ENCODE assay signal across 19 cellular contexts in the genomic region with DNA sequence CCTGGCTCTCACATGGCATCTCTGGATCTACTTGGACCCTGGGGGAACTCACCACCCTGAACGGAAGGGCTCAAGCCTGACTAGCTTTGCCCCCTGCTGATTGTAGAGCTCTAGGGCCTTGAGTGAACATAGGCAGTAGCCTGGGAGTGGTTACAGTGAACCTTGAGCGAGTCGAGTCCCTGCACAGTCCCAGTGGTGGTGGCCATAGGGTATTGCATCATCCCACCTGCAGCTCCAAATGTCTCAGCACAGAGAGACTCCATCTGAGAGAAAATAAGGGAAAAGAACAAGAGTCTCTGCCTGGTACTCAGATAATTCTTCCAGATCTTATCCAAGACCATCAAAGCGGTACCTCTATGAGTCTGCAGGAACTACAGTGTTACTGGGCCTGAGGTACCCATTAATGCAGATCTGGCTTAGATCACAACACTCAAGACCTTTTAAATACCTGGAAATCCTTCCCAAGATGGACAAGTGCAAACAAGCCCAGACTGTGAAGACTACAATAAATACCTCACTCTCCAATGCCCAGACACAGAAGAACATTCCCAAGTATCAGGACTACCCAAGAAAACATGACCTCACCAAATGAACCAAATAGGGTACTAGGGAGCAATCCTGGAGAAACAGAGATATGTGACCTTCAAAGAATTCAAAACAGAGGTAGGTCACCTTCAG.
"Had no signal": no experiment of that assay in that cellular context is flagged by ENCODE, and none has a peak within 500 bp of the region (broad histone marks: within the 10 kb centered on the region; RNA-seq: fewer than 3 reads in every experiment).

No MANE protein-coding gene starts in this region.

- ATAC-seq: effector memory CD8-positive, alpha-beta T cell; left ventricle myocardium superior; natural killer cell; psoas muscle had no signal

- DNase-seq: activated CD4-positive, alpha-beta memory T cell treated with anti-CD3 and anti-CD28 coated beads for 36 hours; activated CD4-positive, alpha-beta T cell treated with anti-CD3 and anti-CD28 coated beads for 48 hours; activated naive CD4-positive, alpha-beta T cell treated with Interleukin-2 at 50 U/mL for 16 hours; activated naive CD8-positive, alpha-beta T cell treated with anti-CD3 and anti-CD28 coated beads for 36 hours; activated T-cell treated with anti-CD3 and anti-CD28 coated beads, Interleukin-2, amount 50 U/mL, for 48 hours; colonic mucosa; dorsolateral prefrontal cortex; effector memory CD8-positive, alpha-beta T cell; immature natural killer cell; left ventricle myocardium superior; midbrain; natural killer cell; psoas muscle; substantia nigra; T-helper 9 cell; thyroid gland had no signal

- H3K9me3 ChIP-seq: colonic mucosa, psoas muscle, thyroid gland had no signal

- H3K27ac ChIP-seq: colonic mucosa, dorsolateral prefrontal cortex, psoas muscle, right atrium auricular region, thyroid gland had no signal

- H3K4me1 ChIP-seq: colonic mucosa, psoas muscle, right atrium auricular region, thyroid gland had no signal

- H3K4me3 ChIP-seq: colonic mucosa, dorsolateral prefrontal cortex, psoas muscle, right atrium auricular region, thyroid gland had no signal

- H3K27me3 ChIP-seq: colonic mucosa, dorsolateral prefrontal cortex, right atrium auricular region, thyroid gland had no signal

- H3K36me3 ChIP-seq: colonic mucosa, right atrium auricular region, thyroid gland had no signal

- FAIRE-seq: astrocyte, endothelial cell of umbilical vein had no signal
